8 cellular contexts compared by ENCODE assay signal in the genomic region with DNA sequence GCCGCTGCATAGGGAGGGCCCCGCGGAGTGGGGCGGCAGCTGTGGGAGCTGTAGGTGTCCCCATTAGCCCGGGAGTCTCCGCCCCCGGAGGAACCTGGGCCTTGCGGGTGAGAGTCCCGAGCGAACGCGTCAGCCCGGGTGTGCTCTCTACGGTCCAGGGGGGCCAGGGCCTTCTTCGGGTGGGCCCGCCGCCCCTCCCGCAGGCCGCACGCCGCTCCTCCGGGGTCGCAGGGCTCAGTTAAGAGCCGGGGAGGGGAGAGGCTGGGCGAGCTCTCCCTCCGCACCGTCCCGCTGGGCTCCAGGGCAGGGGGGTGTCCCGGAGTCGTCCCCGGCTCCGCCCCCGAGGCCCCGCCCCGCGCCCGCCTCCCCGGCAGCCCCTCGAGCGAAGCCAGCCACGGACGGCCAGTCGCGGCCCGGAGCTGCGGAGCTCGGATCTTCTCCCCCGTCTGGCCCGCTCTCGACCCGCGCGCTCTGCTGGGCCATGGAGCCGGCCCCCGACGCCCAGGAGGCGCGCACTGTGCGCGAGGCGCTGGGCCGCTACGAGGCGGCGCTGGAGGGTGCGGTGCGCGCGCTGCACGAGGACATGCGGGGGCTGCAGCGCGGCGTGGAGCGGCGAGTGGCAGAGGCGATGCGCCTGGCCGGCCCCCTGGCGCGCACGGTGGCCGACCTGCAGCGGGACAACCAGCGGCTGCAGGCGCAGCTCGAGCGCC. TPM values are rescaled to one million over a fixed set of nuclear protein-coding genes. Genes with fewer than 3 reads are reported as not detected.
A peak's percentile ranks its signal among the peaks of the same experiment; 100 is the strongest.
DNase-seq lines count a peak whose midpoint lies in the region; ATAC-seq and TF ChIP-seq lines count a peak whose summit lies in the region.

A gene (plus strand): TSS at position 405 of the 710 bp plus-strand sequence. CDS start 77 bp downstream, at position 482.

- DNase-seq in GM23248 (peak; percentile 27), right cardiac atrium (peak; percentile 82 to 92 (median 92)), sigmoid colon (peak; percentile 73), SKM-1 (lab: John Stamatoyannopoulos, UW; ENCODE audit: unreplicated experiment) (no peak), GOT3 (lab: John Stamatoyannopoulos, UW) (no peak), erythroblast (lab: John Stamatoyannopoulos, UW) (no peak)

- H3K27me3 ChIP-seq in GM23248 (replicated peaks; ENCODE audit: insufficient read depth) (peaks cover 42% of the 10 kb centered on the region), right cardiac atrium (ENCODE audit: control insufficient read depth, insufficient read depth) (no peaks in the 10 kb centered on the region), sigmoid colon (peaks cover 17 to 45% (median 37%) of the 10 kb centered on the region in 3 donors)

- no peak within 1 kb of the TSS for H2AFZ ChIP-seq in GM23248

- no peaks in the 10 kb centered on the region for H3K9me3 ChIP-seq in GM23248 (ENCODE audit: low read depth)
- H3K9me3 ChIP-seq in right cardiac atrium (ENCODE audit: control insufficient read depth, low read length), result no peaks in the 10 kb centered on the region
- no peaks in the 10 kb centered on the region for H3K9me3 ChIP-seq in sigmoid colon

- H3K4me3 ChIP-seq in GM23248 (0 out of 2 replicates have a peak within 1 kb of the TSS, but pooled peaks have one; percentile 29), right cardiac atrium (ENCODE audit: low read length) (peak within 1 kb of the TSS; percentile 46), sigmoid colon (peak within 1 kb of the TSS; percentile 17 to 50 (median 38))

- no peak for TF ChIP-seq EP300 in sigmoid colon (IDR thresholded peaks at IDR 0.05)

- H3K9me2 ChIP-seq in GM23248 (ENCODE audit: insufficient read depth), result no peaks in the 10 kb centered on the region

- TF ChIP-seq CTCF in VCaP (conservative IDR thresholded peaks at IDR 0.05) (peak; percentile 38; the same call in 1 of the 2 replicates), sigmoid colon (IDR thresholded peaks at IDR 0.05) (no peak)

- no peak within 1 kb of the TSS for H3K9ac ChIP-seq in GM23248

- in situ Hi-C loops in GM23248 (cut with MboI), result no loop called here

- H3F3A ChIP-seq in GM23248 (ENCODE audit: insufficient read depth), result no peaks in the 10 kb centered on the region

- WGBS in GM23248 (ENCODE audit: low coverage in 1 of 2, low lambda C conversion rate in 2 of 2, missing lambda C conversion rate in 2 of 2), 2 experiments, result 3% methylated on average over 47 to 74 of the region's 88 CpGs
- WGBS in right cardiac atrium, result under 1% methylated on average over 88 of the region's 88 CpGs
- 1% methylated on average over 88 of the region's 88 CpGs for WGBS in sigmoid colon, 2 donors

- H3K27ac ChIP-seq in GM23248, result no peak within 1 kb of the TSS
- peak within 1 kb of the TSS; percentile 66 for H3K27ac ChIP-seq in VCaP
- H3K27ac ChIP-seq in right cardiac atrium (ENCODE audit: low read length), result no peak within 1 kb of the TSS
- peak within 1 kb of the TSS in 2 of 4 donors; percentile 10 to 73 for H3K27ac ChIP-seq in sigmoid colon

- no peak within 1 kb of the TSS for H3K4me2 ChIP-seq in GM23248 (ENCODE audit: unreplicated experiment)

- no peaks in the 10 kb centered on the region for H4K20me1 ChIP-seq in GM23248 (ENCODE audit: insufficient read depth)

- H3K36me3 ChIP-seq in GM23248 (ENCODE audit: low read depth), result no peaks in the 10 kb centered on the region
- no peaks in the 10 kb centered on the region for H3K36me3 ChIP-seq in sigmoid colon

- H3K4me1 ChIP-seq in GM23248 (ENCODE audit: insufficient read depth) (no peaks in the 10 kb centered on the region), right cardiac atrium (ENCODE audit: control insufficient read depth, insufficient read depth, low read length) (peaks cover 3% of the 10 kb centered on the region), sigmoid colon (peaks cover 0 to 17% (median 15%) of the 10 kb centered on the region in 4 donors)

- peak; percentile 79 to 82 for ATAC-seq in right cardiac atrium
- no peak for ATAC-seq in GM21786 (IDR thresholded peaks at IDR 0.05; ENCODE audit: unreplicated experiment)

- intact Hi-C loops in right cardiac atrium (cut with DNase I), result no loop called here
- intact Hi-C loops in sigmoid colon (cut with DNase I), result no loop called here

- TF ChIP-seq POLR2A in sigmoid colon (IDR thresholded peaks at IDR 0.05) (no peak), erythroblast (IDR thresholded peaks at IDR 0.05; ENCODE audit: low read length) (no peak)

- H3K79me2 ChIP-seq in GM23248 (ENCODE audit: insufficient read depth), result no peaks in the 10 kb centered on the region

RNA-seq across cellular contexts. Expression of the gene that starts here (rescaled TPM):
- total RNA-seq in GM23248 (2014; rRNA removed; shearing (Covaris generic)), result not detected in 2 replicates
- polyA plus RNA-seq in GM23248 (2016; fragmentation: Nextera tagmentation; extraction: Ambion mirVana), result not detected in 2 replicates
- 10 to 100 TPM; 10.7 to 20.8 (median 14.2) TPM for total RNA-seq in right cardiac atrium
- polyA plus RNA-seq in right cardiac atrium, result 5.8 TPM
- 1 to 10 TPM in 3 of 4 donors, under 1 TPM in 1; 0.33 to 1.9 (median 1.6) TPM for total RNA-seq in sigmoid colon
- under 1 TPM in 2 of 3 donors, not detected in 1; 0.45 to 0.60 TPM for polyA plus RNA-seq in sigmoid colon

Comparison
In these comparisons a context has a peak if more than half of its experiments do, and no peak if none do; other contexts are left out.
1. RNA of the gene that starts here (total RNA-seq): 10.7 to 20.8 TPM in right cardiac atrium; 0.33 to 1.9 TPM in sigmoid colon and not detected in GM23248; every median in the first group is over 4 times any median in the second.
2. Peak in DNase-seq and H3K4me3 ChIP-seq in GM23248; RNA of the gene not detected or under 1 TPM.
3. DNase-seq: peak in right cardiac atrium (3 of 3) and sigmoid colon (single experiment); none in SKM-1 (single experiment), GOT3 (single experiment) and erythroblast (0 of 2).
4. Peak in every context shown above with its lines, with median percentiles within 50 percentile points of each other: H3K4me3 ChIP-seq.